Comparison of ENCODE assay signal across 16 cellular contexts in the genomic region with DNA sequence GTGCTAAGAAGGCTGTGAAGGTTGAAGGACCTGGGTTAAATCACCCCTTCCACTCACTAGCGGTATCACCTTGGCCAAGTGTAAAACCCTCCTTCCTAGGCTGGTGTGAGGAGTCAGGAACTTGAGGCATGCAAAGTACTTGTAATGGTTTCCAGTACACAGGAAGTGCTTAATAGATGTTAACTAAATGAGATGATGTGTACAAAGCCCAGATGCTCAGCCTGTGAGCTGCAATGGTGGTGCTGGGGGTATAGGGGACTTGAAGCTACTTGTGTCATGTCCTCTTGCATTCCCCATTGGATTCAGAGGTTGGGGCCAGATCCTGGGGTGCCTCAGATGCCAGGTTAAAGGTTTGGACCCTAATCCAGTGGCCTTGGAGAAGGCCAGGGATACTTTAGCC.
DNase-seq lines count a peak whose midpoint lies in the region; ATAC-seq and TF ChIP-seq lines count a peak whose summit lies in the region.
"Had no signal": no experiment of that assay in that cellular context is flagged by ENCODE, and none has a peak within 500 bp of the region (broad histone marks: within the 10 kb centered on the region; RNA-seq: fewer than 3 reads in every experiment).

No MANE protein-coding gene starts in this region.

- intact Hi-C loops in Right ventricle myocardium inferior (cut with DNase I) (no loop called here), Right ventricle myocardium superior (cut with DNase I) (no loop called here)

- no peaks in the 10 kb centered on the region for H3K79me2 ChIP-seq in trophoblast cell (ENCODE audit: control insufficient read depth, insufficient read depth, low read length, poor library complexity)

- H3K79me1 ChIP-seq in trophoblast cell (ENCODE audit: low read length) = peaks cover 6% of the 10 kb centered on the region

- H3K18ac ChIP-seq in trophoblast cell (ENCODE audit: low read length) = no peak overlapping the region

- no peak overlapping the region for H2AFZ ChIP-seq in trophoblast cell (ENCODE audit: insufficient read depth, low read length, poor library complexity)

- CTCF ChIA-PET in HEK293 (lab: Yijun Ruan, JAX) = interaction anchor here (0.6 to 1.1 kb wide), 3 partner anchors 78 to 95 kb away, joined by 3 read pairs; no protein-coding TSS in a partner anchor

- no peak overlapping the region for H3K4me2 ChIP-seq in trophoblast cell (ENCODE audit: low read length)
- H3K4me2 ChIP-seq: A549; BLaER1 treated with 17β-estradiol and CSF1 and Interleukin-3, amounts not matched to agents 10 nM and 100 nM had no signal

- H3K4me1 ChIP-seq in HEK293 (ENCODE audit: control insufficient read depth, insufficient read depth, low read length) (no peaks in the 10 kb centered on the region), trophoblast cell (ENCODE audit: control insufficient read depth in 1 of 2, insufficient read depth in 2 of 2, low read length in 2 of 2) (peaks cover 21 to 24% of the 10 kb centered on the region in 2 experiments)

- H2BK120ac ChIP-seq in trophoblast cell (ENCODE audit: insufficient read depth, low read length, poor library complexity) = no peak overlapping the region

- H3K4ac ChIP-seq in trophoblast cell (ENCODE audit: low read depth, low read length) = no peak overlapping the region

- H3K27me3 ChIP-seq in trophoblast cell (ENCODE audit: insufficient read depth, low read length) = no peaks in the 10 kb centered on the region
- H3K27me3 ChIP-seq: BLaER1 treated with 17β-estradiol and CSF1 and Interleukin-3, amounts not matched to agents 10 nM and 100 nM had no signal

- H3K14ac ChIP-seq in trophoblast cell (ENCODE audit: low read length) = no peak overlapping the region

- POLR2A ChIA-PET in HEK293 (lab: Yijun Ruan, JAX) = no interaction called here

- no peak overlapping the region for H3K27ac ChIP-seq in HEK293 (ENCODE audit: extremely low read depth, low read depth, low read length)
- no peak overlapping the region for H3K27ac ChIP-seq in trophoblast cell (ENCODE audit: low read depth, low read length)
- H3K27ac ChIP-seq: 22Rv1; A549; BLaER1 treated with 17β-estradiol and CSF1 and Interleukin-3, amounts not matched to agents 10 nM and 100 nM; C4-2B had no signal

- TF ChIP-seq CTCF in HEK293 (tag by site-specific recombination; IDR thresholded peaks at IDR 0.05) = no peak

- no peak overlapping the region for H3K9ac ChIP-seq in trophoblast cell (ENCODE audit: low read length)
- H3K9ac ChIP-seq: BLaER1 treated with 17β-estradiol and CSF1 and Interleukin-3, amounts not matched to agents 10 nM and 100 nM had no signal

- no peak overlapping the region for H4K8ac ChIP-seq in trophoblast cell (ENCODE audit: low read depth, low read length)

- no peak for ATAC-seq in Right ventricle myocardium inferior
- ATAC-seq in Right ventricle myocardium superior (ENCODE audit: poor library complexity) = no peak
- no peak for ATAC-seq in GM18867 (IDR thresholded peaks at IDR 0.05; ENCODE audit: unreplicated experiment)
- ATAC-seq: A549; CD8-positive, alpha-beta T cell had no signal

- H2BK5ac ChIP-seq in trophoblast cell (ENCODE audit: low read depth, low read length, poor library complexity) = no peak overlapping the region

- no peak overlapping the region for H4K91ac ChIP-seq in trophoblast cell (ENCODE audit: low read depth, low read length)

- H2BK12ac ChIP-seq in trophoblast cell (ENCODE audit: low read length) = no peak overlapping the region

- H2AK5ac ChIP-seq in trophoblast cell (ENCODE audit: low read length) = no peak overlapping the region

- WGBS in trophoblast cell (ENCODE audit: extremely low coverage, insufficient coverage, insufficient read length) = no CpG with 5 or more reads among the region's 1 CpG

- H3K4me3 ChIP-seq in HEK293 (ENCODE audit: low read depth, low read length) (no peak overlapping the region), trophoblast cell (ENCODE audit: low read depth, low read length) (no peak overlapping the region)
- H3K4me3 ChIP-seq: A549; BLaER1 treated with 17β-estradiol and CSF1 and Interleukin-3, amounts not matched to agents 10 nM and 100 nM had no signal

- H3K9me3 ChIP-seq in HEK293 (ENCODE audit: control insufficient read depth, insufficient read depth, low read depth, low read length) = no peaks in the 10 kb centered on the region
- no peaks in the 10 kb centered on the region for H3K9me3 ChIP-seq in trophoblast cell (ENCODE audit: insufficient read depth, low read depth, low read length)
- H3K9me3 ChIP-seq: A549; BLaER1 treated with 17β-estradiol and CSF1 and Interleukin-3, amounts not matched to agents 10 nM and 100 nM; Caco-2 had no signal

- peaks cover 0 to 13% of the 10 kb centered on the region in 2 experiments; a peak in 1 of 3 replicates for H3K36me3 ChIP-seq in HEK293 (ENCODE audit: control insufficient read depth in 2 of 2, insufficient read depth in 1 of 2, low read length in 2 of 2)
- H3K36me3 ChIP-seq in trophoblast cell (ENCODE audit: control insufficient read depth in 1 of 2, insufficient read depth in 2 of 2, low read length in 2 of 2) = no peaks in the 10 kb centered on the region

- no peak overlapping the region for H3K23ac ChIP-seq in trophoblast cell (ENCODE audit: low read length)

- no peak overlapping the region for H4K12ac ChIP-seq in trophoblast cell (ENCODE audit: low read depth, low read length)

- DNase-seq in Right ventricle myocardium inferior (ENCODE audit: missing footprints) (peak; percentile 16), Right ventricle myocardium superior (no peak), trophoblast cell (peak; percentile 81 to 88)
- DNase-seq: AML-193; Caco-2; Calu3; CD4-positive, alpha-beta T cell; CD8-positive, alpha-beta T cell; DMS79 treated with DMSO at 0.1 percent for 48 hours; GF-D8 had no signal

TF ChIP-seq in HEK293, 187 proteins besides CTCF, POLR2A, EP300 and RAD21:
- peak; percentile 1; the same call in 1 of the 2 replicates for TF ChIP-seq ZSCAN16 (tag by site-specific recombination; IDR thresholded peaks at IDR 0.05)
- no peak for TF ChIP-seq ZXDB (tag by site-specific recombination; IDR thresholded peaks at IDR 0.05)
- TF ChIP-seq, protein P1, sequence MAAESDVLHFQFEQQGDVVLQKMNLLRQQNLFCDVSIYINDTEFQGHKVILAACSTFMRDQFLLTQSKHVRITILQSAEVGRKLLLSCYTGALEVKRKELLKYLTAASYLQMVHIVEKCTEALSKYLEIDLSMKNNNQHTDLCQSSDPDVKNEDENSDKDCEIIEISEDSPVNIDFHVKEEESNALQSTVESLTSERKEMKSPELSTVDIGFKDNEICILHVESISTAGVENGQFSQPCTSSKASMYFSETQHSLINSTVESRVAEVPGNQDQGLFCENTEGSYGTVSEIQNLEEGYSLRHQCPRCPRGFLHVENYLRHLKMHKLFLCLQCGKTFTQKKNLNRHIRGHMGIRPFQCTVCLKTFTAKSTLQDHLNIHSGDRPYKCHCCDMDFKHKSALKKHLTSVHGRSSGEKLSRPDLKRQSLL (tag by site-specific recombination; IDR thresholded peaks at IDR 0.05) = no peak
- TF ChIP-seq ZNF571 (tag by site-specific recombination; IDR thresholded peaks at IDR 0.05) = no peak
